Comparison of ENCODE assay signal across 8 cellular contexts in genomic region chr5:110053824-110054223, GRCh38.
DNase-seq lines count a peak whose midpoint lies in the region; ATAC-seq and TF ChIP-seq lines count a peak whose summit lies in the region.
"Had no signal": no experiment of that assay in that cellular context is flagged by ENCODE, and none has a peak within 500 bp of the region (broad histone marks: within the 10 kb centered on the region; RNA-seq: fewer than 3 reads in every experiment).

No MANE protein-coding gene starts in this region.

- H3K27me3 ChIP-seq in KMS-11 (ENCODE audit: insufficient read depth, low read depth), result no peaks in the 10 kb centered on the region
- H3K27me3 ChIP-seq in esophagus squamous epithelium, result no peaks in the 10 kb centered on the region
- H3K27me3 ChIP-seq: body of pancreas had no signal

- no peak for DNase-seq in effector memory CD8-positive, alpha-beta T cell
- DNase-seq in esophagus squamous epithelium (lab: John Stamatoyannopoulos, UW) (no peak), head of caudate nucleus (no peak)
- no peak for DNase-seq in stimulated activated CD4-positive, alpha-beta T cell treated with anti-CD3 and anti-CD28 coated beads, Interleukin-2, amount 100 ng/mL, for 24 hours

- H3K4me2 ChIP-seq in KMS-11, result peak overlapping the region; percentile 70

- no peaks in the 10 kb centered on the region for H4K20me1 ChIP-seq in KMS-11 (ENCODE audit: insufficient read depth)

- no peak for TF ChIP-seq CTCF in KMS-11 (conservative IDR thresholded peaks at IDR 0.05; ENCODE audit: low read depth, low read length)
- no peak for TF ChIP-seq CTCF in esophagus squamous epithelium (IDR thresholded peaks at IDR 0.05)

- peak overlapping the region in 1 of 2 donors; percentile 23 for H3K4me3 Mint-ChIP-seq in effector memory CD8-positive, alpha-beta T cell

- H3K36me3 Mint-ChIP-seq in effector memory CD8-positive, alpha-beta T cell (ENCODE audit: insufficient read depth), result peaks cover 5% of the 10 kb centered on the region

- no peak for TF ChIP-seq POLR2A in esophagus squamous epithelium (IDR thresholded peaks at IDR 0.05)

- no peak overlapping the region for H3K9ac ChIP-seq in KMS-11

- peak overlapping the region; percentile 18 to 44 for H3K27ac Mint-ChIP-seq in effector memory CD8-positive, alpha-beta T cell

- H3K27ac ChIP-seq in KMS-11 (peak overlapping the region; percentile 16; the same call in 1 of the 2 replicates), esophagus squamous epithelium (no peak overlapping the region)
- H3K27ac ChIP-seq: body of pancreas had no signal

- intact Hi-C loops in esophagus squamous epithelium (cut with DNase I) (no loop called here), head of caudate nucleus (cut with DNase I) (no loop called here)

- H3K36me3 ChIP-seq in KMS-11 (ENCODE audit: insufficient read depth) (no peaks in the 10 kb centered on the region), esophagus squamous epithelium (no peaks in the 10 kb centered on the region)

- H3K79me2 ChIP-seq in KMS-11 (ENCODE audit: insufficient read depth, low read depth), result no peaks in the 10 kb centered on the region

- H3K4me3 ChIP-seq in KMS-11 (IDR thresholded peaks at IDR 0.05; ENCODE audit: insufficient read depth, low read depth, low read length), result no peak overlapping the region
- H3K4me3 ChIP-seq in esophagus squamous epithelium, result no peak overlapping the region
- H3K4me3 ChIP-seq: body of pancreas had no signal

- H3K9me3 Mint-ChIP-seq in effector memory CD8-positive, alpha-beta T cell, result no peaks in the 10 kb centered on the region

- H3K4me1 ChIP-seq in KMS-11 (ENCODE audit: low read depth, poor library complexity, severe bottlenecking) (peaks cover 56% of the 10 kb centered on the region), esophagus squamous epithelium (peaks cover 0 to 38% (median 0%) of the 10 kb centered on the region in 3 donors)
- H3K4me1 ChIP-seq: body of pancreas had no signal

- H3K4me1 Mint-ChIP-seq in effector memory CD8-positive, alpha-beta T cell (ENCODE audit: low read depth in 2 of 2), result peaks cover 11 to 19% of the 10 kb centered on the region in 2 donors

- ATAC-seq in GM18502 (IDR thresholded peaks at IDR 0.05; ENCODE audit: poor library complexity, unreplicated experiment) (peak; percentile 35), GM19467 (IDR thresholded peaks at IDR 0.05; ENCODE audit: unreplicated experiment) (peak; percentile 26)
- peak; percentile 43 for ATAC-seq in effector memory CD8-positive, alpha-beta T cell (replicated peaks)

- no peaks in the 10 kb centered on the region for H3K9me3 ChIP-seq in esophagus squamous epithelium
- H3K9me3 ChIP-seq: body of pancreas had no signal

- peaks cover 7 to 17% of the 10 kb centered on the region in 2 donors for H3K27me3 Mint-ChIP-seq in effector memory CD8-positive, alpha-beta T cell

- H2AFZ ChIP-seq in KMS-11 (ENCODE audit: low read depth), result no peak overlapping the region
